In the genomic region with DNA sequence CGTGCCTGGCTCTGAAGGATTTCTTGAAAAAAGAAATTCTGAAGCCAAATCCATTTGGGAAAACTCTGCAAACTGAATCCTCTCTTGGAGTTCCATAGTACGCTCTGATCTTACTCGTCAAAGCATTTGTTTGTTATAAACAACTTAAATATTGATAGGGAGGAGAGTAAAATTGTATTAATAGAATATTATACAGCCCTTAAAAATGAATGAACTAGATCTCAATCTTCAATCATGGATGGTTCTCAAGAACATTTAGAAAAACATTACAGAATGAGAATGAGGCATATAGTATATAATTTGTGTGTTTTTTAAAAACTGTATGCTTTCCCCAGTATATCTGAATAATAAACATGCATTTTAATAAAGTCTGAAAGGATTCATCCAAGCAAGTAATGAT, we compare ENCODE assay signal across 38 cellular contexts. TPM values are rescaled to one million over a fixed set of nuclear protein-coding genes. Genes with fewer than 3 reads are reported as not detected.
"Had no signal": no experiment of that assay in that cellular context is flagged by ENCODE, and none has a peak within 500 bp of the region (broad histone marks: within the 10 kb centered on the region; RNA-seq: fewer than 3 reads in every experiment).

No MANE protein-coding gene starts in this region.

- H3K27me3 ChIP-seq: MG63 had no signal

- H3K4me3 ChIP-seq: MG63 had no signal

- DNase-seq: Karpas-422, Kasumi-1, MG63, MM.1S, MV-4-11, NCI-H1048, NCI-H1092, NCI-H1092 treated with DMSO at 0.1 percent for 48 hours, NCI-H1105, NCI-H1105 treated with DMSO at 0.1 percent for 48 hours, NCI-H1417, NCI-H1417 treated with DMSO at 0.1 percent for 48 hours, NCI-H1436, NCI-H1436 treated with DMSO at 0.1 percent for 48 hours, NCI-H146, NCI-H1694, NCI-H1694 treated with DMSO at 0.1 percent for 48 hours, NCI-H187, NCI-H187 treated with DMSO at 0.1 percent for 48 hours, NCI-H1930, NCI-H2029, NCI-H2029 treated with DMSO at 0.1 percent for 48 hours, NCI-H2081, NCI-H2081 treated with DMSO at 0.1 percent for 48 hours, NCI-H2107, NCI-H2171, NCI-H2171 treated with DMSO at 0.1 percent for 48 hours, NCI-H2227 treated with DMSO at 0.1 percent for 48 hours, NCI-H226, NCI-H345, NCI-H446, NCI-H446 treated with DMSO at 0.1 percent for 48 hours, NCI-H510A, NCI-H510A treated with DMSO at 0.1 percent for 48 hours, NCI-H524 had no signal

- H3K9me3 ChIP-seq: MG63 had no signal

RNA-seq across cellular contexts. Expression of gene PXT1, which starts 25.0 kb away (rescaled TPM):
- total RNA-seq: M059J, MCF 10A, NCI-H460 had no signal
